1 cellular context compared by ENCODE assay signal in the genomic region with DNA sequence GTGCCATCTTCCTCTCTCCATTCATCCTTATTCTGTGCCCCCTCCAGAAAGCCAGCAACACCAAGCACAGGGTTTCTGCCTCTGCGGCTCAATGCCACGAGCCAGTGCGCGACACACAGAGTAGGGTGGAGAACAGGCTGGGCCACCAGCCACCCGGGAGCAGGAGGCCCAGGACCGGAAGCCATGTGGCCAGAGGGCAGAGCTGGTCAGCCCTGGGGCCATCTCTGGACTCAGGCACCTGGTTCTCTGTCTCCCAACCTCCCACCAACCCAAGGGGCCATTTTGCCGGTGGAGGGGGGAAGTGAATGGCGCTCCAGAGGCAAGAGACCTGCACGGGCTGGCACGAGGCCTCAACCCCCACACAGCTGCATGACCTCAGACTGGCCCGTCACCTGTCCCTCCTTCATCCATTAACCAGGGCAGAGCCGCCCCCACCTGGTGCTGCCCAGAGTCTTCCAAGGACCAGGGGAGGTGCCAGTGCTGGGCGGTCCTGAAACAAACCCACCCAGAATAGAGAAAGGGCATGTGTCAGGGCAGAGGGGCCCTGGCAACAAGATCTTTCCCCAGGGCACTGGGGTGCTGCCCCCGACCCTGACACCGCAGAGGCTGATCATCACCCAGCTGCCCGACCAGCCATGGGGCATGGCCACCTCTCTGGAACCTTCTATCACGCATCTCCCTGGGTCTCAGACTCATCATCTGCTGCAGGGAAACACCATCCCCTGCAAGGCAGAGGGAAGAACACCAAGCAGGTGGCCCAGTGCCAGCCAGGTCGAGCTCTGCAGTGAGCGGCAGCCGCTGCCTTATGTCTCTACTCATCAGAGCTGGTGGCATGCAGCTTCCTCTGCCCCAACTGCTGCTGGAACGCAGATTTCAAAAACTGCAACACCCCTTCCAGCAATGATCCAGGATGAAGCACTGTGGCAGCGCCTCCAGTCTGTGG.
TF ChIP-seq lines count a peak whose summit lies in the region.

No MANE protein-coding gene starts in this region.

TF ChIP-seq in HepG2, 621 proteins besides CTCF, POLR2A, EP300 and RAD21 (continues in another document):
- no peak for TF ChIP-seq CHCHD3 (CRISPR knock-in tag; IDR thresholded peaks at IDR 0.05)
- TF ChIP-seq GABPB1 (CRISPR knock-in tag; IDR thresholded peaks at IDR 0.05), result peak; percentile 39
- TF ChIP-seq ZNF382 (CRISPR knock-in tag; IDR thresholded peaks at IDR 0.05; ENCODE audit: borderline replicate concordance), result no peak
- TF ChIP-seq KDM2A (CRISPR knock-in tag; IDR thresholded peaks at IDR 0.05; ENCODE audit: borderline replicate concordance, low read depth), result no peak
- TF ChIP-seq ZNF607 (CRISPR knock-in tag; IDR thresholded peaks at IDR 0.05; ENCODE audit: borderline replicate concordance), result no peak
- TF ChIP-seq, protein P1, sequence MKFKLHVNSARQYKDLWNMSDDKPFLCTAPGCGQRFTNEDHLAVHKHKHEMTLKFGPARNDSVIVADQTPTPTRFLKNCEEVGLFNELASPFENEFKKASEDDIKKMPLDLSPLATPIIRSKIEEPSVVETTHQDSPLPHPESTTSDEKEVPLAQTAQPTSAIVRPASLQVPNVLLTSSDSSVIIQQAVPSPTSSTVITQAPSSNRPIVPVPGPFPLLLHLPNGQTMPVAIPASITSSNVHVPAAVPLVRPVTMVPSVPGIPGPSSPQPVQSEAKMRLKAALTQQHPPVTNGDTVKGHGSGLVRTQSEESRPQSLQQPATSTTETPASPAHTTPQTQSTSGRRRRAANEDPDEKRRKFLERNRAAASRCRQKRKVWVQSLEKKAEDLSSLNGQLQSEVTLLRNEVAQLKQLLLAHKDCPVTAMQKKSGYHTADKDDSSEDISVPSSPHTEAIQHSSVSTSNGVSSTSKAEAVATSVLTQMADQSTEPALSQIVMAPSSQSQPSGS (CRISPR knock-in tag; IDR thresholded peaks at IDR 0.05), result no peak
- TF ChIP-seq ZNF792 (CRISPR knock-in tag; IDR thresholded peaks at IDR 0.05), result no peak
- TF ChIP-seq, protein P2, sequence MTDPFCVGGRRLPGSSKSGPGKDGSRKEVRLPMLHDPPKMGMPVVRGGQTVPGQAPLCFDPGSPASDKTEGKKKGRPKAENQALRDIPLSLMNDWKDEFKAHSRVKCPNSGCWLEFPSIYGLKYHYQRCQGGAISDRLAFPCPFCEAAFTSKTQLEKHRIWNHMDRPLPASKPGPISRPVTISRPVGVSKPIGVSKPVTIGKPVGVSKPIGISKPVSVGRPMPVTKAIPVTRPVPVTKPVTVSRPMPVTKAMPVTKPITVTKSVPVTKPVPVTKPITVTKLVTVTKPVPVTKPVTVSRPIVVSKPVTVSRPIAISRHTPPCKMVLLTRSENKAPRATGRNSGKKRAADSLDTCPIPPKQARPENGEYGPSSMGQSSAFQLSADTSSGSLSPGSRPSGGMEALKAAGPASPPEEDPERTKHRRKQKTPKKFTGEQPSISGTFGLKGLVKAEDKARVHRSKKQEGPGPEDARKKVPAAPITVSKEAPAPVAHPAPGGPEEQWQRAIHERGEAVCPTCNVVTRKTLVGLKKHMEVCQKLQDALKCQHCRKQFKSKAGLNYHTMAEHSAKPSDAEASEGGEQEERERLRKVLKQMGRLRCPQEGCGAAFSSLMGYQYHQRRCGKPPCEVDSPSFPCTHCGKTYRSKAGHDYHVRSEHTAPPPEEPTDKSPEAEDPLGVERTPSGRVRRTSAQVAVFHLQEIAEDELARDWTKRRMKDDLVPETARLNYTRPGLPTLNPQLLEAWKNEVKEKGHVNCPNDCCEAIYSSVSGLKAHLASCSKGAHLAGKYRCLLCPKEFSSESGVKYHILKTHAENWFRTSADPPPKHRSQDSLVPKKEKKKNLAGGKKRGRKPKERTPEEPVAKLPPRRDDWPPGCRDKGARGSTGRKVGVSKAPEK (CRISPR knock-in tag; IDR thresholded peaks at IDR 0.05; ENCODE audit: borderline replicate concordance), result no peak
- TF ChIP-seq ARNTL (CRISPR knock-in tag; IDR thresholded peaks at IDR 0.05), result 0 out of 2 replicates have a peak, but pooled peaks have one; percentile 2
- TF ChIP-seq YY1 (IDR thresholded peaks at IDR 0.05; ENCODE audit: insufficient read depth, insufficient replicate concordance, low read depth, low read length), result peak; percentile 55
- TF ChIP-seq MEIS1 (CRISPR knock-in tag; IDR thresholded peaks at IDR 0.05; ENCODE audit: borderline replicate concordance), result 0 out of 2 replicates have a peak, but pooled peaks have one; percentile 14
- TF ChIP-seq, protein P3, sequence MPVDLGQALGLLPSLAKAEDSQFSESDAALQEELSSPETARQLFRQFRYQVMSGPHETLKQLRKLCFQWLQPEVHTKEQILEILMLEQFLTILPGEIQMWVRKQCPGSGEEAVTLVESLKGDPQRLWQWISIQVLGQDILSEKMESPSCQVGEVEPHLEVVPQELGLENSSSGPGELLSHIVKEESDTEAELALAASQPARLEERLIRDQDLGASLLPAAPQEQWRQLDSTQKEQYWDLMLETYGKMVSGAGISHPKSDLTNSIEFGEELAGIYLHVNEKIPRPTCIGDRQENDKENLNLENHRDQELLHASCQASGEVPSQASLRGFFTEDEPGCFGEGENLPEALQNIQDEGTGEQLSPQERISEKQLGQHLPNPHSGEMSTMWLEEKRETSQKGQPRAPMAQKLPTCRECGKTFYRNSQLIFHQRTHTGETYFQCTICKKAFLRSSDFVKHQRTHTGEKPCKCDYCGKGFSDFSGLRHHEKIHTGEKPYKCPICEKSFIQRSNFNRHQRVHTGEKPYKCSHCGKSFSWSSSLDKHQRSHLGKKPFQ (CRISPR knock-in tag; IDR thresholded peaks at IDR 0.05; ENCODE audit: insufficient replicate concordance), result peak; percentile 59
- peak; percentile 5; the same call in 1 of the 2 replicates for TF ChIP-seq ZNF557 (CRISPR knock-in tag; IDR thresholded peaks at IDR 0.05)
- TF ChIP-seq, protein P4, sequence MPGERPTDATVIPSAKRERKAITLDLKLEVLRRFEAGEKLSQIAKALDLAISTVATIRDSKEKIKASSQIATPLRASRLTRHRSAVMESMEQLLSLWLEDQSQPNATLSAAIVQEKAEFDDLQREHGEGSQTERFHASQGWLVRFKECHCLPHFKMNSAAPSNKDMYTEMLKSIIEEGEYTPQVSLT (CRISPR knock-in tag; IDR thresholded peaks at IDR 0.05; ENCODE audit: borderline replicate concordance, low read depth), result no peak
- TF ChIP-seq ZNF670 (CRISPR knock-in tag; IDR thresholded peaks at IDR 0.05; ENCODE audit: borderline replicate concordance), result 0 out of 2 replicates have a peak, but pooled peaks have one; percentile 0
- 0 out of 2 replicates have a peak, but pooled peaks have one; percentile 26 for TF ChIP-seq ZNF644 (CRISPR knock-in tag; IDR thresholded peaks at IDR 0.05; ENCODE audit: low read depth)
- TF ChIP-seq, protein P5, sequence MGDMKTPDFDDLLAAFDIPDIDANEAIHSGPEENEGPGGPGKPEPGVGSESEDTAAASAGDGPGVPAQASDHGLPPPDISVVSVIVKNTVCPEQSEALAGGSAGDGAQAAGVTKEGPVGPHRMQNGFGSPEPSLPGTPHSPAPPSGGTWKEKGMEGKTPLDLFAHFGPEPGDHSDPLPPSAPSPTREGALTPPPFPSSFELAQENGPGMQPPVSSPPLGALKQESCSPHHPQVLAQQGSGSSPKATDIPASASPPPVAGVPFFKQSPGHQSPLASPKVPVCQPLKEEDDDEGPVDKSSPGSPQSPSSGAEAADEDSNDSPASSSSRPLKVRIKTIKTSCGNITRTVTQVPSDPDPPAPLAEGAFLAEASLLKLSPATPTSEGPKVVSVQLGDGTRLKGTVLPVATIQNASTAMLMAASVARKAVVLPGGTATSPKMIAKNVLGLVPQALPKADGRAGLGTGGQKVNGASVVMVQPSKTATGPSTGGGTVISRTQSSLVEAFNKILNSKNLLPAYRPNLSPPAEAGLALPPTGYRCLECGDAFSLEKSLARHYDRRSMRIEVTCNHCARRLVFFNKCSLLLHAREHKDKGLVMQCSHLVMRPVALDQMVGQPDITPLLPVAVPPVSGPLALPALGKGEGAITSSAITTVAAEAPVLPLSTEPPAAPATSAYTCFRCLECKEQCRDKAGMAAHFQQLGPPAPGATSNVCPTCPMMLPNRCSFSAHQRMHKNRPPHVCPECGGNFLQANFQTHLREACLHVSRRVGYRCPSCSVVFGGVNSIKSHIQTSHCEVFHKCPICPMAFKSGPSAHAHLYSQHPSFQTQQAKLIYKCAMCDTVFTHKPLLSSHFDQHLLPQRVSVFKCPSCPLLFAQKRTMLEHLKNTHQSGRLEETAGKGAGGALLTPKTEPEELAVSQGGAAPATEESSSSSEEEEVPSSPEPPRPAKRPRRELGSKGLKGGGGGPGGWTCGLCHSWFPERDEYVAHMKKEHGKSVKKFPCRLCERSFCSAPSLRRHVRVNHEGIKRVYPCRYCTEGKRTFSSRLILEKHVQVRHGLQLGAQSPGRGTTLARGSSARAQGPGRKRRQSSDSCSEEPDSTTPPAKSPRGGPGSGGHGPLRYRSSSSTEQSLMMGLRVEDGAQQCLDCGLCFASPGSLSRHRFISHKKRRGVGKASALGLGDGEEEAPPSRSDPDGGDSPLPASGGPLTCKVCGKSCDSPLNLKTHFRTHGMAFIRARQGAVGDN (CRISPR knock-in tag; IDR thresholded peaks at IDR 0.05), result peak; percentile 83
- TF ChIP-seq HDAC1 (CRISPR knock-in tag; IDR thresholded peaks at IDR 0.05), result peak; percentile 26; the same call in 1 of the 2 replicates
- TF ChIP-seq, protein P6, sequence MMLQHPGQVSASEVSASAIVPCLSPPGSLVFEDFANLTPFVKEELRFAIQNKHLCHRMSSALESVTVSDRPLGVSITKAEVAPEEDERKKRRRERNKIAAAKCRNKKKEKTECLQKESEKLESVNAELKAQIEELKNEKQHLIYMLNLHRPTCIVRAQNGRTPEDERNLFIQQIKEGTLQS (CRISPR knock-in tag; IDR thresholded peaks at IDR 0.05), result no peak
- TF ChIP-seq CREB1 (IDR thresholded peaks at IDR 0.05), result no peak
- no peak for TF ChIP-seq CREB1 (CRISPR knock-in tag; IDR thresholded peaks at IDR 0.05)
- TF ChIP-seq NRL (CRISPR knock-in tag; IDR thresholded peaks at IDR 0.05; ENCODE audit: borderline replicate concordance), result peak; percentile 24; the same call in 1 of the 2 replicates
- TF ChIP-seq ZSCAN9 (CRISPR knock-in tag; IDR thresholded peaks at IDR 0.05; ENCODE audit: borderline replicate concordance), result 0 out of 2 replicates have a peak, but pooled peaks have one; percentile 4
- no peak for TF ChIP-seq SNAPC2 (CRISPR knock-in tag; IDR thresholded peaks at IDR 0.05)
- peak; percentile 22; the same call in 1 of the 2 replicates for TF ChIP-seq ZNF547 (CRISPR knock-in tag; IDR thresholded peaks at IDR 0.05)
- TF ChIP-seq, protein P7, sequence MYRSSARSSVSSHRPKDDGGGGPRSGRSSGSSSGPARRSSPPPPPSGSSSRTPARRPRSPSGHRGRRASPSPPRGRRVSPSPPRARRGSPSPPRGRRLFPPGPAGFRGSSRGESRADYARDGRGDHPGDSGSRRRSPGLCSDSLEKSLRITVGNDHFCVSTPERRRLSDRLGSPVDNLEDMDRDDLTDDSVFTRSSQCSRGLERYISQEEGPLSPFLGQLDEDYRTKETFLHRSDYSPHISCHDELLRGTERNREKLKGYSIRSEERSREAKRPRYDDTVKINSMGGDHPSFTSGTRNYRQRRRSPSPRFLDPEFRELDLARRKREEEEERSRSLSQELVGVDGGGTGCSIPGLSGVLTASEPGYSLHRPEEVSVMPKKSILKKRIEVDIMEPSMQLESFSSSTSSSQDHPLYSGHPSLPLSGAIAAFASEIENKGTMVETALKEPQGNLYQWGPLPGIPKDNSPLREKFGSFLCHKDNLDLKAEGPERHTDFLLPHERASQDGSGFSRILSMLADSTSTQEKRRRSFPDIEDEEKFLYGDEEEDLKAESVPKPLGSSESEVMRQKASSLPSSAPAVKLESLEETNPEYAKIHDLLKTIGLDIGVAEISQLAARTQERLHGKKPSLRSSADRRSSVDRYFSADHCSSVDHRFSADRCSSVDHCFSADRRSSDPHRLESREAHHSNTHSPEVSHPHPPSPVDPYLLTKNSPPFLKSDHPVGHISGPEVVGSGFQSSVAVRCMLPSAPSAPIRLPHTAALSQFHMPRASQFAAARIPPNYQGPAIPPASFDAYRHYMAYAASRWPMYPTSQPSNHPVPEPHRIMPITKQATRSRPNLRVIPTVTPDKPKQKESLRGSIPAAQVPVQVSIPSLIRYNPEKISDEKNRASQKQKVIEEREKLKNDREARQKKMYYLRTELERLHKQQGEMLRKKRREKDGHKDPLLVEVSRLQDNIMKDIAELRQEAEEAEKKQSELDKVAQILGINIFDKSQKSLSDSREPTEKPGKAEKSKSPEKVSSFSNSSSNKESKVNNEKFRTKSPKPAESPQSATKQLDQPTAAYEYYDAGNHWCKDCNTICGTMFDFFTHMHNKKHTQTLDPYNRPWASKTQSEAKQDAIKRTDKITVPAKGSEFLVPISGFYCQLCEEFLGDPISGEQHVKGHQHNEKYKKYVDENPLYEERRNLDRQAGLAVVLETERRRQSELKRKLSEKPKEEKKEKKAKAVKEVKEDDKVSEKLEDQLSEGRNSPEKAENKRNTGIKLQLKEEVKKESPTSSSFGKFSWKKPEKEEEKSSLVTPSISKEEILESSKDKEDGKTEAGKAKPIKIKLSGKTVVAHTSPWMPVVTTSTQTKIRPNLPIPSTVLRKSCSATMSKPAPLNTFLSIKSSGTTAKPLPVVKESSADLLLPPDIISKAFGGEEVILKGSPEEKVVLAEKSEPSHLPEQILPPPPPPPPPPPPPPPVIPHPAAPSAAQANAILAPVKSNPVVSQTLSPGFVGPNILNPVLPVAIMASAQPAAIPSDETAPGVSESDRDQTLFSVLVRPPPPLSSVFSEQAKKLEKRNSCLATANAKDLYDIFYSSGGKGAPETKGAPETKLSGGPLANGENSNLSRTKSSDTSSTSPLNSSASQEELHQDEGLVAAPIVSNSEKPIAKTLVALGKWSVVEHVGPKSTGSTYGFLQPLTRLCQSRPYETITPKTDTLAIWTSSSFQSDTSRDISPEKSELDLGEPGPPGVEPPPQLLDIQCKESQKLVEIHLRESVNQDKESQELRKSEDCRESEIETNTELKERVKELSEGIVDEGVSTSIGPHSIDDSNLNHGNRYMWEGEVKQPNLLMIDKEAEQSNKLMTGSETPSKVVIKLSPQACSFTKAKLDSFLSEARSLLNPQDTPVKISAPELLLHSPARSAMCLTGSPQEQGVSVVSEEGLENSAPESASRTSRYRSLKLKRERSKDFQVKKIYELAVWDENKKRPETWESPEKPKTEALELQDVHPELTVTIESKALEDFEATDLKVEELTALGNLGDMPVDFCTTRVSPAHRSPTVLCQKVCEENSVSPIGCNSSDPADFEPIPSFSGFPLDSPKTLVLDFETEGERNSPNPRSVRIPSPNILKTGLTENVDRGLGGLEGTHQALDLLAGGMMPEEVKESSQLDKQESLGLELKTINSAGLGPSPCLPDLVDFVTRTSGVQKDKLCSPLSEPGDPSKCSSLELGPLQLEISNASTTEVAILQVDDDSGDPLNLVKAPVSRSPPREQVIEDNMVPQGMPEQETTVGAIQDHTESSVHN (CRISPR knock-in tag; IDR thresholded peaks at IDR 0.05), result 0 out of 2 replicates have a peak, but pooled peaks have one; percentile 14
- no peak for TF ChIP-seq GABPA (IDR thresholded peaks at IDR 0.05; ENCODE audit: low read depth, low read length)
- no peak for TF ChIP-seq GABPA (CRISPR knock-in tag; IDR thresholded peaks at IDR 0.05; ENCODE audit: low read depth)
- TF ChIP-seq MEF2D (CRISPR knock-in tag; IDR thresholded peaks at IDR 0.05), result no peak
- peak; percentile 36; the same call in 1 of the 2 replicates for TF ChIP-seq MYC (CRISPR knock-in tag; IDR thresholded peaks at IDR 0.05; ENCODE audit: borderline replicate concordance)
